1 cellular context compared by ENCODE assay signal in genomic region chr20:17860306-17861197, GRCh38.
TF ChIP-seq lines count a peak whose summit lies in the region.

No MANE protein-coding gene starts in this region.

TF ChIP-seq in HepG2, 621 proteins besides CTCF, POLR2A, EP300 and RAD21 (continued from another document and continues in another):
- TF ChIP-seq ZNF407 (CRISPR knock-in tag; IDR thresholded peaks at IDR 0.05; ENCODE audit: not compliant biosample characterization) (no peak), ZNF784 (CRISPR knock-in tag; IDR thresholded peaks at IDR 0.05; ENCODE audit: borderline replicate concordance) (no peak), TRIM24 (CRISPR knock-in tag; IDR thresholded peaks at IDR 0.05) (no peak), BORCS8-MEF2B (CRISPR knock-in tag; IDR thresholded peaks at IDR 0.05) (no peak), HMGA1 (CRISPR knock-in tag; conservative IDR thresholded peaks at IDR 0.05) (no peak), ZNF800 (CRISPR knock-in tag; IDR thresholded peaks at IDR 0.05) (no peak), ZNF562 (CRISPR knock-in tag; IDR thresholded peaks at IDR 0.05; ENCODE audit: borderline replicate concordance) (no peak), ZNF232 (CRISPR knock-in tag; IDR thresholded peaks at IDR 0.05; ENCODE audit: borderline replicate concordance) (no peak), EEA1 (CRISPR knock-in tag; IDR thresholded peaks at IDR 0.05; ENCODE audit: borderline replicate concordance) (0 out of 2 replicates have a peak, but pooled peaks have one; percentile 54), ZNF792 (CRISPR knock-in tag; IDR thresholded peaks at IDR 0.05) (peak; percentile 57; the same call in 1 of the 2 replicates), JUNB (CRISPR knock-in tag; IDR thresholded peaks at IDR 0.05; ENCODE audit: borderline replicate concordance) (no peak), HNF4G (IDR thresholded peaks at IDR 0.05; ENCODE audit: borderline replicate concordance, low read depth, low read length) (peak; percentile 12; the same call in 1 of the 2 replicates), HNF4G (CRISPR knock-in tag; IDR thresholded peaks at IDR 0.05; ENCODE audit: borderline replicate concordance, low read depth) (no peak), HNF4A (CRISPR knock-in tag; IDR thresholded peaks at IDR 0.05) (0 out of 2 replicates have a peak, but pooled peaks have one; percentile 9), FOXC1 (CRISPR knock-in tag; IDR thresholded peaks at IDR 0.05; ENCODE audit: borderline replicate concordance) (no peak), GMEB2 (CRISPR knock-in tag; IDR thresholded peaks at IDR 0.05; ENCODE audit: low read depth) (no peak), TBP (CRISPR knock-in tag; IDR thresholded peaks at IDR 0.05) (no peak), NR0B2 (CRISPR knock-in tag; IDR thresholded peaks at IDR 0.05) (no peak), RXRB (CRISPR knock-in tag; IDR thresholded peaks at IDR 0.05; ENCODE audit: borderline replicate concordance) (no peak; the same call in 1 of the 2 replicates), ELF1 (CRISPR knock-in tag; IDR thresholded peaks at IDR 0.05) (no peak), FOXO1 (CRISPR knock-in tag; IDR thresholded peaks at IDR 0.05) (no peak), ELK4 (CRISPR knock-in tag; IDR thresholded peaks at IDR 0.05; ENCODE audit: borderline replicate concordance) (no peak), GTF2F1 (IDR thresholded peaks at IDR 0.05; ENCODE audit: low read length) (no peak), MLLT10 (CRISPR knock-in tag; IDR thresholded peaks at IDR 0.05) (no peak), ZNF879 (CRISPR knock-in tag; IDR thresholded peaks at IDR 0.05) (0 out of 2 replicates have a peak, but pooled peaks have one; percentile 16), ZSCAN31 (CRISPR knock-in tag; IDR thresholded peaks at IDR 0.05; ENCODE audit: low read depth) (no peak), TFDP2 (CRISPR knock-in tag; IDR thresholded peaks at IDR 0.05) (no peak), POLR2AphosphoS2 (IDR thresholded peaks at IDR 0.05; ENCODE audit: low read depth, low read length) (no peak), HDAC2 (CRISPR knock-in tag; IDR thresholded peaks at IDR 0.05) (0 out of 2 replicates have a peak, but pooled peaks have one; percentile 16), HNF1A (IDR thresholded peaks at IDR 0.05; ENCODE audit: low read depth) (no peak), HNF1A (CRISPR knock-in tag; IDR thresholded peaks at IDR 0.05; ENCODE audit: borderline replicate concordance) (no peak), ZNF841 (CRISPR knock-in tag; IDR thresholded peaks at IDR 0.05; ENCODE audit: borderline replicate concordance) (no peak), ZNF670 (CRISPR knock-in tag; IDR thresholded peaks at IDR 0.05; ENCODE audit: borderline replicate concordance) (no peak), BRD4 (CRISPR knock-in tag; IDR thresholded peaks at IDR 0.05) (peak; percentile 39; the same call in 1 of the 2 replicates), ZMAT5 (CRISPR knock-in tag; IDR thresholded peaks at IDR 0.05; ENCODE audit: borderline replicate concordance, low read depth) (no peak), HNRNPUL1 (IDR thresholded peaks at IDR 0.05; ENCODE audit: low read depth, low read length) (no peak), AGO2 (optimal IDR thresholded peaks at IDR 0.05; ENCODE audit: low read depth, low read length) (no peak), TEF (CRISPR knock-in tag; IDR thresholded peaks at IDR 0.05) (no peak), KMT2A (CRISPR knock-in tag; IDR thresholded peaks at IDR 0.05) (peak; percentile 45; the same call in 1 of the 2 replicates), ZNF546 (CRISPR knock-in tag; conservative IDR thresholded peaks at IDR 0.05) (0 out of 2 replicates have a peak, but pooled peaks have one; percentile 32), SKI (IDR thresholded peaks at IDR 0.05; ENCODE audit: partially characterized antibody) (no peak), ONECUT2 (CRISPR knock-in tag; IDR thresholded peaks at IDR 0.05) (no peak)
